ENCODE assay signal across 7 cellular contexts in the genomic region with DNA sequence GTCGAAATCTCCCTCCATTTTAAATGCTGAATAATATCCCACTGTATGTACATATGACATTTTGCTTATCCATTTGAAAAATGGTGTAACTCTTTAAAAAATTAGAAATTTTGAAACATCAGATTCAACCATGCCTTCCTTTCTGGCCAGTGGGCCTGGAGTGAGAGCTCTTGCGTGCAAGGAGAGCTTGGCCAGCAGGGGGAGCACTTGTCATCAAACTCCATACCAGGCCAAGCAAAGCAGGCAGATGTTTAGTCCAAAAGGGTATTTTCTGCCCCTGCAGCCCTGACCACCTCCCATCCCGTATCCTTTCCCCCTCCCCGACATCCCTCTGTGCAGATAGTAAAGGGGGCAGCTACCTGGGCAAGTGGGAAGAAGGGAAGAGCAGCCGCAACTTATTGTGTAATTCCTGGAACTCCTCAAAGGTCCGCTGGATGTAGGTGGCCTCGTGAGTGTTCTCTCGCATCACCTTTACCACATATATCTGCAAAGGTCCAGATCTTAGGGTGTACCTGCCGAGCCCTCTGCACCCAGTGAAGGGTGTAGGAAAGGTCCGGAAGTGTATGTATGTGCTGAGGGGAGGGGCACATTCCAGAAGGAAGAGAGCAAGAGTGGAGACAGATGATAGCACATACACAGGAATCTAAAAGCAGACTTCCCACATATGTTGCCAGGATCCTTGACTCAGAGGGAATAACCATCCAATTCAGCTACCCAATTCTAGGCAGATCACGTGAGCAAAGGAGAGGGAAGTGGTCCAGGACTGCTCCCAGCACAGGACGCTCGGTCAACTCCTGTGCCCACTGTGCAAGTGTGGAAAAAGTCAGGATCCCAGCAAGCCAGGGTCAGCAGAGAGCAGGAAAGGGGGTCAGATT. TPM values are rescaled to one million over a fixed set of nuclear protein-coding genes. Genes with fewer than 3 reads are reported as not detected.
DNase-seq lines count a peak whose midpoint lies in the region; ATAC-seq and TF ChIP-seq lines count a peak whose summit lies in the region.

No MANE protein-coding gene starts in this region.

- H3K36me3 ChIP-seq in smooth muscle cell (ENCODE audit: low read depth), result no peaks in the 10 kb centered on the region

- ATAC-seq in GM18502 (IDR thresholded peaks at IDR 0.05; ENCODE audit: poor library complexity, unreplicated experiment), result no peak

- no peaks in the 10 kb centered on the region for H3K9me3 ChIP-seq in smooth muscle cell (replicated peaks; ENCODE audit: low read depth)

- no peaks in the 10 kb centered on the region for H3K79me2 ChIP-seq in smooth muscle cell (ENCODE audit: low read depth)

- no peak overlapping the region for H2AFZ ChIP-seq in smooth muscle cell (ENCODE audit: low read depth)

- H3K27ac ChIP-seq in smooth muscle cell (ENCODE audit: low read depth), result no peak overlapping the region

- no peak overlapping the region for H3K4me2 ChIP-seq in smooth muscle cell

- DNase-seq in NCI-H1694 treated with DMSO at 0.1 percent for 48 hours (lab: John Stamatoyannopoulos, UW) (peak; percentile 56), UCSD-AML1 (lab: John Stamatoyannopoulos, UW; ENCODE audit: unreplicated experiment) (peak; percentile 69), astrocyte of the spinal cord (ENCODE audit: low read depth, low spot score) (peak; percentile 76), hypothalamus (lab: John Stamatoyannopoulos, UW) (peak in 46 of 51 donors; percentile 11 to 91 (median 50)), smooth muscle cell (lab: John Stamatoyannopoulos, UW; ENCODE audit: unreplicated experiment) (peak; percentile 35)

- WGBS in smooth muscle cell (ENCODE audit: low lambda C conversion rate), result 68% methylated on average over 13 of the region's 13 CpGs

- TF ChIP-seq CTCF in GM12875 (IDR thresholded peaks at IDR 0.05; ENCODE audit: borderline replicate concordance, insufficient read depth, low read depth, low read length) (peak; percentile 85), astrocyte of the spinal cord (IDR thresholded peaks at IDR 0.05; ENCODE audit: low read depth, low read length) (peak; percentile 97), smooth muscle cell (IDR thresholded peaks at IDR 0.05; ENCODE audit: borderline replicate concordance, insufficient read depth, poor library complexity, severe bottlenecking) (peak; percentile 91)

- H3F3A ChIP-seq in smooth muscle cell (ENCODE audit: low read depth), result peaks cover 5% of the 10 kb centered on the region

- H3K4me3 ChIP-seq in GM12875 (ENCODE audit: low read depth, low read length) (no peak overlapping the region), astrocyte of the spinal cord (ENCODE audit: low read depth, low read length) (no peak overlapping the region), smooth muscle cell (no peak overlapping the region)

- H3K27me3 ChIP-seq in smooth muscle cell (ENCODE audit: low read depth), result no peaks in the 10 kb centered on the region

- no peaks in the 10 kb centered on the region for H4K20me1 ChIP-seq in smooth muscle cell (ENCODE audit: low read depth)

- no peaks in the 10 kb centered on the region for H3K4me1 ChIP-seq in smooth muscle cell (ENCODE audit: low read depth)

- no peak overlapping the region for H3K9ac ChIP-seq in smooth muscle cell (ENCODE audit: low read depth)

- in situ Hi-C loops in astrocyte of the spinal cord (cut with HindIII; ENCODE audit: low sequenced_read_pairs), result no loop called here

RNA-seq across cellular contexts. Expression of gene PPP1R15B, which starts 19.9 kb away (rescaled TPM):
- total RNA-seq in smooth muscle cell, result 68.1 and 74.8 TPM in 2 replicates
- polyA plus RNA-seq in smooth muscle cell, result 24.1 and 25.0 TPM in 2 replicates
